In genomic region chr14:94646481-94646880, GRCh38 we compare ENCODE assay signal across 18 cellular contexts. TPM values are rescaled to one million over a fixed set of nuclear protein-coding genes. Genes with fewer than 3 reads are reported as not detected.
DNase-seq lines count a peak whose midpoint lies in the region; TF ChIP-seq lines count a peak whose summit lies in the region.
"Had no signal": no experiment of that assay in that cellular context is flagged by ENCODE, and none has a peak within 500 bp of the region (broad histone marks: within the 10 kb centered on the region; RNA-seq: fewer than 3 reads in every experiment).

No MANE protein-coding gene starts in this region.

- no peaks in the 10 kb centered on the region; the same call in 1 of the 2 replicates for H3K9me3 ChIP-seq in MG63
- peaks cover 0 to 17% (median 11%) of the 10 kb centered on the region in 4 donors for H3K9me3 ChIP-seq in esophagus muscularis mucosa

- TF ChIP-seq POLR2A in esophagus muscularis mucosa (IDR thresholded peaks at IDR 0.05; ENCODE audit: low read depth): no peak

- WGBS in esophagus muscularis mucosa: 59% methylated on average over 5 of the region's 5 CpGs

- H3K4me1 ChIP-seq in esophagus muscularis mucosa: no peaks in the 10 kb centered on the region

- TF ChIP-seq EP300 in esophagus muscularis mucosa (IDR thresholded peaks at IDR 0.05): no peak

- DNase-seq in AG08396 (ENCODE audit: low spot score): peak; percentile 29
- peak; percentile 68 for DNase-seq in MG63
- peak; percentile 37 for DNase-seq in esophagus muscularis mucosa (ENCODE audit: extremely low spot score)
- DNase-seq in non-pigmented ciliary epithelial cell (ENCODE audit: low read depth): peak; percentile 59
- DNase-seq in stimulated activated CD4-positive, alpha-beta T cell treated with anti-CD3 and anti-CD28 coated beads, Interleukin-2, amount 100 ng/mL, for 48 hours: no peak
- DNase-seq in stimulated activated naive CD4-positive, alpha-beta T cell (lab: John Stamatoyannopoulos, UW): no peak
- no peak for DNase-seq in HuH-7 (ENCODE audit: low spot score)
- DNase-seq in NCI-H2107 (lab: John Stamatoyannopoulos, UW): no peak
- DNase-seq: activated naive CD4-positive, alpha-beta T cell treated with anti-CD3 and anti-CD28 coated beads for 36 hours; central memory CD4-positive, alpha-beta T cell; naive thymus-derived CD4-positive, alpha-beta T cell; NCI-H1105; NCI-H510A; PC-3; retina had no signal

- no peaks in the 10 kb centered on the region for H3K36me3 ChIP-seq in MG63
- no peaks in the 10 kb centered on the region for H3K36me3 ChIP-seq in esophagus muscularis mucosa

- TF ChIP-seq CTCF in esophagus muscularis mucosa (IDR thresholded peaks at IDR 0.05): no peak

- intact Hi-C loops in esophagus muscularis mucosa (cut with DNase I): no loop called here

- H3K27ac ChIP-seq in esophagus muscularis mucosa (replicated peaks in 1 of 4): no peak overlapping the region
- H3K27ac ChIP-seq: hepatocyte, VCaP had no signal

- H3K27me3 ChIP-seq in MG63 (no peaks in the 10 kb centered on the region), esophagus muscularis mucosa (peaks cover 0 to 23% (median 0%) of the 10 kb centered on the region in 4 donors)
- H3K27me3 ChIP-seq: hepatocyte had no signal

- H3K4me3 ChIP-seq in MG63: no peak overlapping the region
- H3K4me3 ChIP-seq in esophagus muscularis mucosa: no peak overlapping the region
- H3K4me3 ChIP-seq: hepatocyte had no signal

RNA-seq across cellular contexts. Expression of gene SERPINA3, which starts 34.3 kb away (rescaled TPM):
- 0.57 TPM in 1 of 2 replicates, not detected in the other for total RNA-seq in MG63 (2014; rRNA removed; shearing (Covaris generic); ENCODE audit: low replicate concordance)
- total RNA-seq in esophagus muscularis mucosa: 100 to 1,000 TPM in 3 of 4 donors, 10 to 100 TPM in 1; 71.8 to 284 (median 255) TPM
- total RNA-seq: activated naive CD4-positive, alpha-beta T cell treated with anti-CD3 and anti-CD28 coated beads for 36 hours; H1; naive thymus-derived CD4-positive, alpha-beta T cell; PC-3 had no signal

Comparison
In these comparisons a context has a peak if more than half of its experiments do, and no peak if none do; other contexts are left out.
1. DNase-seq: peak in AG08396 (single experiment), MG63 (single experiment), esophagus muscularis mucosa (single experiment) and non-pigmented ciliary epithelial cell (single experiment); none in stimulated activated CD4-positive, alpha-beta T cell treated with anti-CD3 and anti-CD28 coated beads, Interleukin-2, amount 100 ng/mL, for 48 hours (0 of 2), stimulated activated naive CD4-positive, alpha-beta T cell (0 of 6), HuH-7 (single experiment) and NCI-H2107 (single experiment).
2. RNA of gene SERPINA3, which starts 34.3 kb away (total RNA-seq): 71.8 to 284 TPM in esophagus muscularis mucosa; 0.57 TPM in MG63; every median in the first group is over 10 times any median in the second.